Comparison of ENCODE assay signal across 1 cellular context in the genomic region with DNA sequence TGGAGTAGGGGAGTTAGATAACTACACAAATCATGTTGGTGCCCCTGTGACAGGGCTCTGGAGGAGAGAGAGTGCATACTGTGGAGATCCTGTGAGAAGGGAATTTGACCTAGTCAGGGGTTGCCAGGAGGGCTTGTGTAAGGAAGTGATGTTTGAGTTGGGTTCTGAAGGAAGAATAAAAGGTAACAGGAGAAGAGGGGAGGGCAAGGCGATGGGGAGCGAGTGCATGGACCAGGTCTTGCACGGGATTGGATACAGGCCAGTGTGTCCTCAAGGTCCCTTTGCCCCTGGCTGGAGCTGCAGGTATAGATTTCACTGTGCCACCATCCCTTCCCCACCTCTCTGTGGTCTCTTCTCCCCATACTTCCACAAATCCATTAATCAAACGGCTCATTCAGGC.
TF ChIP-seq lines count a peak whose summit lies in the region.

No MANE protein-coding gene starts in this region.

TF ChIP-seq in H1, 55 proteins besides CTCF, POLR2A, EP300 and RAD21:
- TF ChIP-seq BACH1 (IDR thresholded peaks at IDR 0.05; ENCODE audit: low read length), result no peak
- TF ChIP-seq POLR2AphosphoS5 (IDR thresholded peaks at IDR 0.05; ENCODE audit: low read depth, low read length), result peak; percentile 63; the same call in 1 of the 2 replicates
- TF ChIP-seq SP2 (IDR thresholded peaks at IDR 0.05; ENCODE audit: low read length), result no peak
- TF ChIP-seq KDM4A (IDR thresholded peaks at IDR 0.05; ENCODE audit: low read depth, low read length, severe bottlenecking), result no peak
- TF ChIP-seq USF2 (IDR thresholded peaks at IDR 0.05; ENCODE audit: low read length), result no peak
- TF ChIP-seq SIX5 (IDR thresholded peaks at IDR 0.05; ENCODE audit: low read depth, low read length), result no peak
- TF ChIP-seq FOSL1 (IDR thresholded peaks at IDR 0.05; ENCODE audit: insufficient read depth, low read depth, low read length), result no peak
